2 cellular contexts compared by ENCODE assay signal in genomic region chr16:14668556-14669223, GRCh38.
TF ChIP-seq lines count a peak whose summit lies in the region.

No MANE protein-coding gene starts in this region.

TF ChIP-seq in HCT116, 20 proteins besides CTCF, POLR2A, EP300 and RAD21:
- TF ChIP-seq REST (IDR thresholded peaks at IDR 0.05; ENCODE audit: low read depth) (no peak), POLR2AphosphoS5 (IDR thresholded peaks at IDR 0.05; ENCODE audit: low read depth, low read length) (no peak), EZH2 (IDR thresholded peaks at IDR 0.05) (no peak), EZH2phosphoT487 (IDR thresholded peaks at IDR 0.05; ENCODE audit: borderline replicate concordance) (no peak)

TF ChIP-seq in endothelial cell of umbilical vein, 7 proteins besides CTCF, POLR2A, EP300 and RAD21:
- no peak for TF ChIP-seq GATA2 (IDR thresholded peaks at IDR 0.05; ENCODE audit: insufficient read depth, insufficient read length, low read depth, low read length)
- TF ChIP-seq MYC (IDR thresholded peaks at IDR 0.05; ENCODE audit: low read depth, low read length) = no peak
